ENCODE assay signal across 26 cellular contexts in the genomic region with DNA sequence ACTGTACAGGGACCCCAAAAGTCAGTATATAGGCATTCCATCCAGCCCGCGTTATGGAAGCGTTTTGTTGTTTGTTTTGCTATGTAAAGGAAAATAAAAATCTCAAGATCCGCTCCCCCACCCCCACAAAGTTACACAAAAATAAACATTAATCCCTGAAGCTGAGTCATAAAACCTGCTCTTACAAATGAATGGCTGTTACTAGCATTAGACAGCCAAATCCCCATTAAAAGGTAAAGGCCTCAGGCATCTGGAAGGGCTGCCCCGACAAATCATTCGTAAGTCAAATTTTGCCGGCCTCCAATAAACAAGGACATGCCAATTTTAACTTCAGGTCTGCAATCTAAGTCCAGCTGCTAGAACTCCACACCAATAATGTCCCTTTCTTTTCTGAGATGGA.
DNase-seq lines count a peak whose midpoint lies in the region; ATAC-seq, FAIRE-seq and TF ChIP-seq lines count a peak whose summit lies in the region.
"Had no signal": no experiment of that assay in that cellular context is flagged by ENCODE, and none has a peak within 500 bp of the region (broad histone marks: within the 10 kb centered on the region; RNA-seq: fewer than 3 reads in every experiment).

No MANE protein-coding gene starts in this region.

- POLR2A ChIA-PET in MCF 10A (lab: Yijun Ruan, JAX), result no interaction called here

- H3K4me3 Mint-ChIP-seq in MCF 10A (ENCODE audit: unreplicated experiment), result no peak overlapping the region

- H3K4me3 ChIP-seq in breast epithelium, result no peak overlapping the region
- no peak overlapping the region for H3K4me3 ChIP-seq in bronchial epithelial cell (ENCODE audit: low read depth, low read length)
- H3K4me3 ChIP-seq: Peyer's patch had no signal

- H3K9me3 ChIP-seq in breast epithelium, result no peaks in the 10 kb centered on the region
- H3K9me3 ChIP-seq: BE2C, Peyer's patch, SK-N-SH had no signal

- intact Hi-C loops in MCF 10A (cut with micrococcal nuclease) (no loop called here), breast epithelium (cut with DNase I; ENCODE audit: low total_unique reads) (no loop called here)

- H3K27ac Mint-ChIP-seq in MCF 10A (ENCODE audit: low read depth, unreplicated experiment), result no peak overlapping the region

- H3K27me3 Mint-ChIP-seq in MCF 10A (ENCODE audit: insufficient read depth, unreplicated experiment), result no peaks in the 10 kb centered on the region

- no peak for FAIRE-seq in bronchial epithelial cell (lab: Jason Lieb, UNC)
- FAIRE-seq: GM12892, GM19239, H54 had no signal

- TF ChIP-seq POLR2A in breast epithelium (IDR thresholded peaks at IDR 0.05) (no peak), GM18505 (IDR thresholded peaks at IDR 0.05; ENCODE audit: borderline replicate concordance, extremely low read depth, insufficient read depth, insufficient read length) (no peak)

- no peak for TF ChIP-seq CTCF in MCF 10A (IDR thresholded peaks at IDR 0.05; ENCODE audit: unreplicated experiment)
- TF ChIP-seq CTCF in breast epithelium (IDR thresholded peaks at IDR 0.05), result no peak
- no peak for TF ChIP-seq CTCF in bronchial epithelial cell (IDR thresholded peaks at IDR 0.05; ENCODE audit: insufficient read depth, low read length, severe bottlenecking)

- H3K36me3 ChIP-seq in breast epithelium, result no peaks in the 10 kb centered on the region
- no peaks in the 10 kb centered on the region for H3K36me3 ChIP-seq in bronchial epithelial cell (ENCODE audit: control insufficient read depth, insufficient read depth, low read length)
- H3K36me3 ChIP-seq: BE2C, Peyer's patch had no signal

- DNase-seq in MCF 10A (ENCODE audit: unreplicated experiment) (peak; percentile 0), breast epithelium (ENCODE audit: low spot score in 2 of 2) (no peak), bronchial epithelial cell (ENCODE audit: low read depth) (peak; percentile 27), NCI-H187 treated with DMSO at 0.1 percent for 48 hours (lab: John Stamatoyannopoulos, UW) (no peak)
- DNase-seq: ACHN, BE2C, Calu3, DMS153, DND-41, Kasumi-1, MM.1S, NCI-H1048, NCI-H1694, NCI-H2081, NCI-H2227 treated with DMSO at 0.1 percent for 48 hours, NCI-H510A, NCI-H69, Peyer's patch, SK-N-SH had no signal

- no peaks in the 10 kb centered on the region for H3K4me1 ChIP-seq in breast epithelium
- H3K4me1 ChIP-seq: Peyer's patch had no signal

- H3K27me3 ChIP-seq in breast epithelium, result no peaks in the 10 kb centered on the region
- no peaks in the 10 kb centered on the region for H3K27me3 ChIP-seq in bronchial epithelial cell (ENCODE audit: control insufficient read depth, insufficient read depth, low read length)
- H3K27me3 ChIP-seq: BE2C, Peyer's patch had no signal

- no peak overlapping the region for H3K27ac ChIP-seq in breast epithelium
- H3K27ac ChIP-seq: 22Rv1, Peyer's patch had no signal

- ATAC-seq in esophagus mucosa, result peak; percentile 57
- ATAC-seq in GM18505 (IDR thresholded peaks at IDR 0.05; ENCODE audit: unreplicated experiment), result no peak
- no peak for ATAC-seq in HG02623 (IDR thresholded peaks at IDR 0.05; ENCODE audit: unreplicated experiment)

- peaks cover 9% of the 10 kb centered on the region for H3K36me3 Mint-ChIP-seq in MCF 10A (ENCODE audit: insufficient read depth, unreplicated experiment)

- CTCF ChIA-PET in MCF 10A (lab: Yijun Ruan, JAX), result interaction anchor here (0.5 kb wide), 1 partner anchor 209 kb away, joined by 3 read pairs; no protein-coding TSS in a partner anchor

- no peaks in the 10 kb centered on the region for H3K9me3 Mint-ChIP-seq in MCF 10A (ENCODE audit: unreplicated experiment)

- BruUV-seq in MCF 10A (replicated peaks; lab: Mats Ljungman, UMichigan), result no TSS peak

- peaks cover 30% of the 10 kb centered on the region for H3K4me1 Mint-ChIP-seq in MCF 10A (ENCODE audit: insufficient read depth, unreplicated experiment)

Comparison
In these comparisons a context has a peak if more than half of its experiments do, and no peak if none do; other contexts are left out.
1. DNase-seq: peak in MCF 10A (single experiment) and bronchial epithelial cell (single experiment); none in breast epithelium (0 of 2) and NCI-H187 treated with DMSO at 0.1 percent for 48 hours (single experiment).